8 cellular contexts compared by ENCODE assay signal in genomic region chr3:58334013-58334321, GRCh38. TPM values are rescaled to one million over a fixed set of nuclear protein-coding genes. Genes with fewer than 3 reads are reported as not detected.
DNase-seq lines count a peak whose midpoint lies in the region; ATAC-seq, FAIRE-seq and TF ChIP-seq lines count a peak whose summit lies in the region.

No MANE protein-coding gene starts in this region.

- POLR2A ChIA-PET in activated naive CD8-positive, alpha-beta T cell treated with anti-CD3 and anti-CD28 coated beads, Interleukin-2, amount 10 ng/mL, durations not matched to agents 7 days and 5 days (lab: Charles Lee), result interaction anchor here (0.7 to 5.0 kb wide), 8 partner anchors 9 to 301 kb away, joined by 3 to 38 read pairs (median 4); partner anchors contain the start of genes HTD2 and RPP14

- peak overlapping the region; percentile 97 for H3K4me2 ChIP-seq in keratinocyte (ENCODE audit: control insufficient read depth, extremely low read depth, insufficient read depth, low read depth, low read length)

- no peak for ATAC-seq in activated naive CD8-positive, alpha-beta T cell treated with anti-CD3 and anti-CD28 coated beads, Interleukin-2, amount 10 ng/mL, durations not matched to agents 7 days and 5 days (ENCODE audit: low read depth)
- no peak for ATAC-seq in left colon

- H3K9me3 Mint-ChIP-seq in T-helper 2 cell treated with Interferon-gamma antibody and Interleukin-4, amounts not matched to agents 5 μg/mL and 100 μg/mL, for 36 hours, result no peaks in the 10 kb centered on the region
- no peaks in the 10 kb centered on the region for H3K9me3 Mint-ChIP-seq in activated naive CD8-positive, alpha-beta T cell treated with anti-CD3 and anti-CD28 coated beads, Interleukin-2, amount 10 ng/mL, durations not matched to agents 7 days and 5 days

- H3K36me3 ChIP-seq in keratinocyte (ENCODE audit: control insufficient read depth in 2 of 2, extremely low read depth in 1 of 2, insufficient read depth in 2 of 2, low read length in 2 of 2), result peaks cover 0 to 5% of the 10 kb centered on the region in 2 experiments

- no peaks in the 10 kb centered on the region for H3K27me3 Mint-ChIP-seq in T-helper 2 cell treated with Interferon-gamma antibody and Interleukin-4, amounts not matched to agents 5 μg/mL and 100 μg/mL, for 36 hours (ENCODE audit: low read depth)
- no peaks in the 10 kb centered on the region for H3K27me3 Mint-ChIP-seq in activated naive CD8-positive, alpha-beta T cell treated with anti-CD3 and anti-CD28 coated beads, Interleukin-2, amount 10 ng/mL, durations not matched to agents 7 days and 5 days

- H3K27ac Mint-ChIP-seq in T-helper 2 cell treated with Interferon-gamma antibody and Interleukin-4, amounts not matched to agents 5 μg/mL and 100 μg/mL, for 36 hours, result peak overlapping the region; percentile 97
- peak overlapping the region; percentile 97 for H3K27ac Mint-ChIP-seq in activated naive CD8-positive, alpha-beta T cell treated with anti-CD3 and anti-CD28 coated beads, Interleukin-2, amount 10 ng/mL, durations not matched to agents 7 days and 5 days

- H3K9me3 ChIP-seq in keratinocyte (ENCODE audit: control insufficient read depth, low read depth, low read length), result no peaks in the 10 kb centered on the region

- H3K27ac ChIP-seq in keratinocyte (ENCODE audit: control insufficient read depth, insufficient read depth, low read length), result peak overlapping the region; percentile 51

- DNase-seq in T-helper 2 cell treated with Interferon-gamma antibody and Interleukin-4, amounts not matched to agents 5 μg/mL and 100 μg/mL, for 36 hours (ENCODE audit: low spot score), result no peak
- no peak for DNase-seq in T-helper 2 cell
- no peak for DNase-seq in activated naive CD8-positive, alpha-beta T cell treated with anti-CD3 and anti-CD28 coated beads, Interleukin-2, amount 10 ng/mL, durations not matched to agents 7 days and 5 days
- no peak for DNase-seq in keratinocyte (ENCODE audit: low read depth, low spot score)
- DNase-seq in superior temporal gyrus (ENCODE audit: extremely low spot score), result peak; percentile 93
- DNase-seq in kidney tubule cell (ENCODE audit: low spot score), result no peak
- no peak for DNase-seq in left colon
- DNase-seq in iPS-NIHi11 (ENCODE audit: low spot score), result no peak

- intact Hi-C loops in left colon (cut with DNase I, micrococcal nuclease), result loop anchor here in 1 of 2 donors (5.0 kb wide), 1 partner anchor 158 kb away; the partner anchor contains the start of gene KCTD6

- no peak for FAIRE-seq in keratinocyte (lab: Jason Lieb, UNC)

- no peaks in the 10 kb centered on the region for H3K9me1 ChIP-seq in keratinocyte (ENCODE audit: control insufficient read depth, extremely low read depth, insufficient read depth, low read length)

- H2AFZ ChIP-seq in keratinocyte (ENCODE audit: control insufficient read depth, low read length), result peak overlapping the region; percentile 5

- dilution Hi-C loops in keratinocyte (cut with MboI; ENCODE audit: extremely low pct_ligation_motif_present, low sequenced_read_pairs), result no loop called here

- H3K4me3 ChIP-seq in keratinocyte (ENCODE audit: control insufficient read depth in 2 of 3, extremely low read depth in 1 of 3, insufficient read depth in 2 of 3, low read depth in 1 of 3, low read length in 3 of 3), result peak overlapping the region; percentile 60 to 90 (median 86)

- H3K4me1 Mint-ChIP-seq in T-helper 2 cell treated with Interferon-gamma antibody and Interleukin-4, amounts not matched to agents 5 μg/mL and 100 μg/mL, for 36 hours (ENCODE audit: low read depth), result peaks cover 37% of the 10 kb centered on the region
- H3K4me1 Mint-ChIP-seq in activated naive CD8-positive, alpha-beta T cell treated with anti-CD3 and anti-CD28 coated beads, Interleukin-2, amount 10 ng/mL, durations not matched to agents 7 days and 5 days, result peaks cover 34% of the 10 kb centered on the region

- no peaks in the 10 kb centered on the region for H3K27me3 ChIP-seq in keratinocyte (ENCODE audit: control insufficient read depth, extremely low read depth, insufficient read depth, low read length)

- no peak for TF ChIP-seq CTCF in keratinocyte (optimal IDR thresholded peaks at IDR 0.05 in 1 of 3, IDR thresholded peaks at IDR 0.05 in 1 of 3, conservative IDR thresholded peaks at IDR 0.05 in 1 of 3; ENCODE audit: extremely low read depth in 1 of 3, insufficient read depth in 2 of 3, low read length in 3 of 3)

- H3K4me1 ChIP-seq in keratinocyte (ENCODE audit: control insufficient read depth, extremely low read depth, insufficient read depth, low read length), result peaks cover 31% of the 10 kb centered on the region

- peaks cover 15% of the 10 kb centered on the region for H3K36me3 Mint-ChIP-seq in T-helper 2 cell treated with Interferon-gamma antibody and Interleukin-4, amounts not matched to agents 5 μg/mL and 100 μg/mL, for 36 hours (ENCODE audit: low read depth)
- peaks cover 10% of the 10 kb centered on the region for H3K36me3 Mint-ChIP-seq in activated naive CD8-positive, alpha-beta T cell treated with anti-CD3 and anti-CD28 coated beads, Interleukin-2, amount 10 ng/mL, durations not matched to agents 7 days and 5 days

- H3K79me2 ChIP-seq in keratinocyte (ENCODE audit: control insufficient read depth, insufficient read depth, low read length), result peaks cover 6% of the 10 kb centered on the region

- no peaks in the 10 kb centered on the region for H4K20me1 ChIP-seq in keratinocyte (ENCODE audit: control insufficient read depth, extremely low read depth, insufficient read depth, low read length)

- H3K4me3 Mint-ChIP-seq in T-helper 2 cell treated with Interferon-gamma antibody and Interleukin-4, amounts not matched to agents 5 μg/mL and 100 μg/mL, for 36 hours, result peak overlapping the region; percentile 99
- H3K4me3 Mint-ChIP-seq in activated naive CD8-positive, alpha-beta T cell treated with anti-CD3 and anti-CD28 coated beads, Interleukin-2, amount 10 ng/mL, durations not matched to agents 7 days and 5 days, result peak overlapping the region; percentile 100

- H3K9ac ChIP-seq in keratinocyte (ENCODE audit: control insufficient read depth, extremely low read depth, insufficient read depth, low read length), result peak overlapping the region; percentile 70

RNA-seq across cellular contexts. Expression of gene PXK, which starts 1.3 kb away (rescaled TPM):
- 10 to 100 TPM; 38.6 to 41.5 TPM for total RNA-seq in activated naive CD8-positive, alpha-beta T cell treated with anti-CD3 and anti-CD28 coated beads, Interleukin-2, amount 10 ng/mL, durations not matched to agents 7 days and 5 days
- 9.2 to 12.9 TPM (median 12.2 TPM) in 3 replicates for polyA plus RNA-seq in keratinocyte
- polyA plus RNA-seq in keratinocyte (2011; ENCODE audit: low read depth), result 11.9 TPM
- 10.4 and 15.0 TPM in 2 replicates for polyA plus RNA-seq in keratinocyte (2011; cell fraction: cytosol; rRNA removed)
- 14.8 and 15.1 TPM in 2 replicates for polyA plus RNA-seq in keratinocyte (2011; cell fraction: nucleus; rRNA removed)
- 9.1 and 13.2 TPM in 2 replicates for polyA plus RNA-seq in keratinocyte (2012; ENCODE audit: low replicate concordance)
- 4.5 to 12.9 TPM (median 8.1 TPM) in 3 replicates for polyA minus RNA-seq in keratinocyte
- polyA minus RNA-seq in keratinocyte (2011; cell fraction: cytosol; rRNA and poly(A)+ RNA removed), result 10.4 TPM
- 6.8 and 14.3 TPM in 2 replicates for polyA minus RNA-seq in keratinocyte (2011; cell fraction: nucleus; rRNA and poly(A)+ RNA removed)
- total RNA-seq in left colon, result 10 to 100 TPM; 10.2 to 12.6 TPM

RNA-seq across cellular contexts. Expression of gene HTD2, which starts 27.6 kb away (rescaled TPM):
- 1 to 10 TPM; 7.5 to 8.1 TPM for total RNA-seq in activated naive CD8-positive, alpha-beta T cell treated with anti-CD3 and anti-CD28 coated beads, Interleukin-2, amount 10 ng/mL, durations not matched to agents 7 days and 5 days
- polyA plus RNA-seq in keratinocyte, result 10.5 to 12.5 TPM (median 11.2 TPM) in 3 replicates
- polyA plus RNA-seq in keratinocyte (2011; ENCODE audit: low read depth), result 10.5 TPM
- polyA plus RNA-seq in keratinocyte (2011; cell fraction: cytosol; rRNA removed), result 7.7 and 14.5 TPM in 2 replicates
- 10.8 and 11.0 TPM in 2 replicates for polyA plus RNA-seq in keratinocyte (2011; cell fraction: nucleus; rRNA removed)
- polyA plus RNA-seq in keratinocyte (2012; ENCODE audit: low replicate concordance), result 6.3 and 9.5 TPM in 2 replicates
- polyA minus RNA-seq in keratinocyte, result 1.2 to 10.8 TPM (median 9.9 TPM) in 3 replicates
- polyA minus RNA-seq in keratinocyte (2011; cell fraction: cytosol; rRNA and poly(A)+ RNA removed), result 7.7 TPM
- 3.5 and 7.8 TPM in 2 replicates for polyA minus RNA-seq in keratinocyte (2011; cell fraction: nucleus; rRNA and poly(A)+ RNA removed)
- 10 to 100 TPM in 1 of 2 donors, 1 to 10 TPM in 1; 8.2 to 13.0 TPM for total RNA-seq in left colon

RNA-seq across cellular contexts. Expression of gene RPP14, which starts 27.9 kb away (rescaled TPM):
- 10 to 100 TPM; 13.9 to 14.4 TPM for total RNA-seq in activated naive CD8-positive, alpha-beta T cell treated with anti-CD3 and anti-CD28 coated beads, Interleukin-2, amount 10 ng/mL, durations not matched to agents 7 days and 5 days
- polyA plus RNA-seq in keratinocyte, result 20.6 to 24.6 TPM (median 21.7 TPM) in 3 replicates
- 4.9 TPM for polyA plus RNA-seq in keratinocyte (2011; ENCODE audit: low read depth)
- polyA plus RNA-seq in keratinocyte (2011; cell fraction: cytosol; rRNA removed), result 14.5 and 18.2 TPM in 2 replicates
- 20.6 and 21.1 TPM in 2 replicates for polyA plus RNA-seq in keratinocyte (2011; cell fraction: nucleus; rRNA removed)
- 7.5 and 14.5 TPM in 2 replicates for polyA plus RNA-seq in keratinocyte (2012; ENCODE audit: low replicate concordance)
- polyA minus RNA-seq in keratinocyte, result 4.9 to 15.7 TPM (median 13.8 TPM) in 3 replicates
- polyA minus RNA-seq in keratinocyte (2011; cell fraction: cytosol; rRNA and poly(A)+ RNA removed), result 8.2 TPM
- polyA minus RNA-seq in keratinocyte (2011; cell fraction: nucleus; rRNA and poly(A)+ RNA removed), result 4.5 and 16.3 TPM in 2 replicates
- 10 to 100 TPM; 19.9 to 21.3 TPM for total RNA-seq in left colon
